23 cellular contexts compared by ENCODE assay signal in genomic region chr6:156849806-156850205, GRCh38.
A peak's percentile ranks its signal among the peaks of the same experiment; 100 is the strongest.
DNase-seq lines count a peak whose midpoint lies in the region; ATAC-seq and TF ChIP-seq lines count a peak whose summit lies in the region.
"Had no signal": no experiment of that assay in that cellular context is flagged by ENCODE, and none has a peak within 500 bp of the region (broad histone marks: within the 10 kb centered on the region; RNA-seq: fewer than 3 reads in every experiment).

No MANE protein-coding gene starts in this region.

- TF ChIP-seq CTCF in GM12864 (IDR thresholded peaks at IDR 0.05; ENCODE audit: low read depth, low read length, missing control alignments), result no peak
- TF ChIP-seq CTCF in activated B cell treated with CpG ODN at 0.5 μM for 24 hours (IDR thresholded peaks at IDR 0.05), result no peak
- TF ChIP-seq CTCF in gastrocnemius medialis (IDR thresholded peaks at IDR 0.05 in 4 of 5, conservative IDR thresholded peaks at IDR 0.05 in 1 of 5), result no peak

- no peaks in the 10 kb centered on the region for H3K36me3 ChIP-seq in gastrocnemius medialis
- H3K36me3 ChIP-seq: ascending aorta had no signal

- ATAC-seq in HG02798 (IDR thresholded peaks at IDR 0.05; ENCODE audit: poor library complexity, unreplicated experiment) (peak; percentile 23), activated B cell treated with CpG ODN at 0.5 μM for 24 hours (ENCODE audit: low read depth) (no peak), gastrocnemius medialis (no peak), HG02885 (IDR thresholded peaks at IDR 0.05; ENCODE audit: poor library complexity, unreplicated experiment) (no peak), GM21360 (IDR thresholded peaks at IDR 0.05; ENCODE audit: unreplicated experiment) (no peak)
- ATAC-seq: esophagus mucosa had no signal

- POLR2A ChIA-PET in activated B cell treated with CpG ODN at 0.5 μM for 24 hours (lab: Charles Lee), result no interaction called here

- peaks cover 3% of the 10 kb centered on the region for H3K36me3 Mint-ChIP-seq in activated B cell treated with CpG ODN at 0.5 μM for 24 hours (ENCODE audit: low read depth)

- no peaks in the 10 kb centered on the region for H3K9me3 Mint-ChIP-seq in activated B cell treated with CpG ODN at 0.5 μM for 24 hours
- H3K9me3 Mint-ChIP-seq: activated naive CD4-positive, alpha-beta T cell treated with anti-CD3 and anti-CD28 coated beads, Interleukin-2, amount 50 U/mL, for 24 hours had no signal

- intact Hi-C loops in activated B cell treated with CpG ODN at 0.5 μM for 24 hours (cut with micrococcal nuclease) (loop anchor here (2.0 kb wide), 2 partner anchors 17 to 55 kb away; no protein-coding TSS in a partner anchor), gastrocnemius medialis (cut with DNase I; ENCODE audit: low total_unique reads) (loop anchor here (10.0 kb wide), 1 partner anchor 165 kb away; no protein-coding TSS in a partner anchor)

- no peak for DNase-seq in GM12864 (ENCODE audit: low read depth)
- no peak for DNase-seq in activated B cell treated with CpG ODN at 0.5 μM for 24 hours
- DNase-seq in gastrocnemius medialis, result no peak
- DNase-seq in activated effector memory CD4-positive, alpha-beta T cell treated with anti-CD3 and anti-CD28 coated beads, Interleukin-2, amount 50 U/mL, for 16 hours, result no peak
- DNase-seq: activated CD4-positive, alpha-beta T cell treated with anti-CD3 and anti-CD28 coated beads for 1 hour; activated CD8-positive, alpha-beta memory T cell treated with anti-CD3 and anti-CD28 coated beads for 24 hours; COR-L47; DMS79 treated with DMSO at 0.1 percent for 48 hours; effector CD8-positive, alpha-beta T cell; KG1; NCI-H1930; NCI-H446; posterior cingulate gyrus; SK-N-SH; stimulated activated naive CD4-positive, alpha-beta T cell; T1000; trophoblast cell had no signal

- H3K4me3 ChIP-seq in GM12864 (ENCODE audit: low read depth, low read length) (peak overlapping the region; percentile 35; the same call in 1 of the 2 replicates), gastrocnemius medialis (peak overlapping the region in 2 of 4 donors; percentile 2 to 25)

- TF ChIP-seq POLR2A in gastrocnemius medialis (IDR thresholded peaks at IDR 0.05), result no peak

- peak overlapping the region; percentile 42 for H3K4me3 Mint-ChIP-seq in activated B cell treated with CpG ODN at 0.5 μM for 24 hours
- H3K4me3 Mint-ChIP-seq: activated naive CD4-positive, alpha-beta T cell treated with anti-CD3 and anti-CD28 coated beads, Interleukin-2, amount 50 U/mL, for 24 hours had no signal

- peaks cover 97% of the 10 kb centered on the region for H3K4me1 Mint-ChIP-seq in activated B cell treated with CpG ODN at 0.5 μM for 24 hours

- peaks cover 93 to 99% of the 10 kb centered on the region in 2 donors for H3K4me1 ChIP-seq in gastrocnemius medialis

- H3K27ac ChIP-seq in gastrocnemius medialis, result peak overlapping the region; percentile 79 to 87 (median 84)

- H3K27ac Mint-ChIP-seq in activated B cell treated with CpG ODN at 0.5 μM for 24 hours, result peak overlapping the region; percentile 55

- in situ Hi-C loops in gastrocnemius medialis (cut with MboI; ENCODE audit: low sequenced_read_pairs in 4 of 4), result no loop called here

- H3K9me3 ChIP-seq in gastrocnemius medialis, result no peaks in the 10 kb centered on the region
- H3K9me3 ChIP-seq: ascending aorta, SK-N-SH had no signal

- no peaks in the 10 kb centered on the region for H3K27me3 Mint-ChIP-seq in activated B cell treated with CpG ODN at 0.5 μM for 24 hours
- H3K27me3 Mint-ChIP-seq: activated naive CD4-positive, alpha-beta T cell treated with anti-CD3 and anti-CD28 coated beads, Interleukin-2, amount 50 U/mL, for 24 hours had no signal

- no peaks in the 10 kb centered on the region for H3K27me3 ChIP-seq in gastrocnemius medialis
- H3K27me3 ChIP-seq: ascending aorta had no signal

- CTCF ChIA-PET in activated B cell treated with CpG ODN at 0.5 μM for 24 hours (lab: Charles Lee), result no interaction called here
